ENCODE assay signal across 12 cellular contexts in genomic region chr2:15965564-15966019, GRCh38. TPM values are rescaled to one million over a fixed set of nuclear protein-coding genes. Genes with fewer than 3 reads are reported as not detected.
DNase-seq lines count a peak whose midpoint lies in the region; ATAC-seq and TF ChIP-seq lines count a peak whose summit lies in the region.
"Had no signal": no experiment of that assay in that cellular context is flagged by ENCODE, and none has a peak within 500 bp of the region (broad histone marks: within the 10 kb centered on the region; RNA-seq: fewer than 3 reads in every experiment).

No MANE protein-coding gene starts in this region.

- peak; percentile 52 to 54 for ATAC-seq in activated T-cell treated with anti-CD3 and anti-CD28 coated beads, Interleukin-2, amount 50 U/mL, for 72 hours (replicated peaks in 1 of 2)
- peak; percentile 85 for ATAC-seq in stimulated activated naive CD8-positive, alpha-beta T cell treated with anti-CD3 and anti-CD28 coated beads, Interleukin-15, Interleukin-2, amounts not matched to agents 100 U/mL and 50 U/mL, for 24 hours
- no peak for ATAC-seq in GM19397 (IDR thresholded peaks at IDR 0.05; ENCODE audit: unreplicated experiment)
- no peak for ATAC-seq in HG02840 (IDR thresholded peaks at IDR 0.05; ENCODE audit: low FRiP score, unreplicated experiment)
- ATAC-seq: HCT116 had no signal

- peaks cover 0 to 4% of the 10 kb centered on the region in 2 donors for H3K36me3 Mint-ChIP-seq in activated T-cell treated with anti-CD3 and anti-CD28 coated beads, Interleukin-2, amount 50 U/mL, for 72 hours (ENCODE audit: insufficient read depth in 2 of 2)
- H3K36me3 Mint-ChIP-seq in neural crest cell (ENCODE audit: low read depth), result peaks cover 3% of the 10 kb centered on the region

- H3K27ac Mint-ChIP-seq in activated T-cell treated with anti-CD3 and anti-CD28 coated beads, Interleukin-2, amount 50 U/mL, for 72 hours, result no peak overlapping the region
- H3K27ac Mint-ChIP-seq in neural crest cell (ENCODE audit: unreplicated experiment), result peak overlapping the region; percentile 97
- H3K27ac Mint-ChIP-seq: nephron had no signal

- TF ChIP-seq CTCF in neural crest cell (conservative IDR thresholded peaks at IDR 0.05), result no peak

- peaks cover 3% of the 10 kb centered on the region for H3K27me3 Mint-ChIP-seq in activated T-cell treated with anti-CD3 and anti-CD28 coated beads, Interleukin-2, amount 50 U/mL, for 72 hours (ENCODE audit: low read depth)
- no peaks in the 10 kb centered on the region for H3K27me3 Mint-ChIP-seq in neural crest cell (ENCODE audit: low read depth)

- H3K4me1 Mint-ChIP-seq in activated T-cell treated with anti-CD3 and anti-CD28 coated beads, Interleukin-2, amount 50 U/mL, for 72 hours (ENCODE audit: low read depth), result peaks cover 52% of the 10 kb centered on the region
- H3K4me1 Mint-ChIP-seq in neural crest cell, result peaks cover 47% of the 10 kb centered on the region
- H3K4me1 Mint-ChIP-seq: nephron had no signal

- H3K9me3 Mint-ChIP-seq in activated T-cell treated with anti-CD3 and anti-CD28 coated beads, Interleukin-2, amount 50 U/mL, for 72 hours, result no peaks in the 10 kb centered on the region
- H3K9me3 Mint-ChIP-seq in neural crest cell, result peaks cover 2% of the 10 kb centered on the region

- DNase-seq in UCSD-AML1 (lab: John Stamatoyannopoulos, UW; ENCODE audit: unreplicated experiment) (peak; percentile 49), neural crest cell (ENCODE audit: low read depth, low spot score) (peak; percentile 45), DMS79 treated with DMSO at 0.1 percent for 48 hours (lab: John Stamatoyannopoulos, UW) (no peak), COLO668 (lab: John Stamatoyannopoulos, UW; ENCODE audit: unreplicated experiment) (no peak)
- peak; percentile 27 to 62 for DNase-seq in activated T-cell treated with anti-CD3 and anti-CD28 coated beads, Interleukin-2, amount 50 U/mL, for 72 hours
- peak; percentile 80 for DNase-seq in stimulated activated naive CD8-positive, alpha-beta T cell treated with anti-CD3 and anti-CD28 coated beads, Interleukin-15, Interleukin-2, amounts not matched to agents 100 U/mL and 50 U/mL, for 24 hours
- DNase-seq: NCI-H187 treated with DMSO at 0.1 percent for 48 hours, SHP77 treated with DMSO at 0.1 percent for 48 hours had no signal

- H3K4me3 Mint-ChIP-seq in activated T-cell treated with anti-CD3 and anti-CD28 coated beads, Interleukin-2, amount 50 U/mL, for 72 hours, result peak overlapping the region; percentile 60 to 61
- peak overlapping the region; percentile 39 for H3K4me3 Mint-ChIP-seq in neural crest cell
- H3K4me3 Mint-ChIP-seq: nephron had no signal

RNA-seq across cellular contexts. Expression of gene MYCN, which starts 25.2 kb away (rescaled TPM):
- under 1 TPM in 1 of 2 donors, not detected in 1; 0.12 TPM for total RNA-seq in activated T-cell treated with anti-CD3 and anti-CD28 coated beads, Interleukin-2, amount 50 U/mL, for 72 hours
- total RNA-seq in neural crest cell, result 144 and 149 TPM in 2 replicates

Comparison
In these comparisons a context has a peak if more than half of its experiments do, and no peak if none do; other contexts are left out.
1. DNase-seq: peak in UCSD-AML1 (single experiment), activated T-cell treated with anti-CD3 and anti-CD28 coated beads, Interleukin-2, amount 50 U/mL, for 72 hours (2 of 2), neural crest cell (single experiment) and stimulated activated naive CD8-positive, alpha-beta T cell treated with anti-CD3 and anti-CD28 coated beads, Interleukin-15, Interleukin-2, amounts not matched to agents 100 U/mL and 50 U/mL, for 24 hours (single experiment); none in DMS79 treated with DMSO at 0.1 percent for 48 hours (single experiment) and COLO668 (single experiment).
2. ATAC-seq: peak in activated T-cell treated with anti-CD3 and anti-CD28 coated beads, Interleukin-2, amount 50 U/mL, for 72 hours (2 of 2) and stimulated activated naive CD8-positive, alpha-beta T cell treated with anti-CD3 and anti-CD28 coated beads, Interleukin-15, Interleukin-2, amounts not matched to agents 100 U/mL and 50 U/mL, for 24 hours (single experiment); none in GM19397 (single experiment) and HG02840 (single experiment).
3. RNA of gene MYCN, which starts 25.2 kb away (total RNA-seq): 144 to 149 TPM in neural crest cell; 0.12 TPM in activated T-cell treated with anti-CD3 and anti-CD28 coated beads, Interleukin-2, amount 50 U/mL, for 72 hours; every median in the first group is over 100 times any median in the second.